Comparison of ENCODE assay signal across 1 cellular context in genomic region chr16:82582971-82583370, GRCh38.
TF ChIP-seq lines count a peak whose summit lies in the region.

No MANE protein-coding gene starts in this region.

TF ChIP-seq in H1, 55 proteins besides CTCF, POLR2A, EP300 and RAD21 (continued from another document):
- TF ChIP-seq, protein P1, sequence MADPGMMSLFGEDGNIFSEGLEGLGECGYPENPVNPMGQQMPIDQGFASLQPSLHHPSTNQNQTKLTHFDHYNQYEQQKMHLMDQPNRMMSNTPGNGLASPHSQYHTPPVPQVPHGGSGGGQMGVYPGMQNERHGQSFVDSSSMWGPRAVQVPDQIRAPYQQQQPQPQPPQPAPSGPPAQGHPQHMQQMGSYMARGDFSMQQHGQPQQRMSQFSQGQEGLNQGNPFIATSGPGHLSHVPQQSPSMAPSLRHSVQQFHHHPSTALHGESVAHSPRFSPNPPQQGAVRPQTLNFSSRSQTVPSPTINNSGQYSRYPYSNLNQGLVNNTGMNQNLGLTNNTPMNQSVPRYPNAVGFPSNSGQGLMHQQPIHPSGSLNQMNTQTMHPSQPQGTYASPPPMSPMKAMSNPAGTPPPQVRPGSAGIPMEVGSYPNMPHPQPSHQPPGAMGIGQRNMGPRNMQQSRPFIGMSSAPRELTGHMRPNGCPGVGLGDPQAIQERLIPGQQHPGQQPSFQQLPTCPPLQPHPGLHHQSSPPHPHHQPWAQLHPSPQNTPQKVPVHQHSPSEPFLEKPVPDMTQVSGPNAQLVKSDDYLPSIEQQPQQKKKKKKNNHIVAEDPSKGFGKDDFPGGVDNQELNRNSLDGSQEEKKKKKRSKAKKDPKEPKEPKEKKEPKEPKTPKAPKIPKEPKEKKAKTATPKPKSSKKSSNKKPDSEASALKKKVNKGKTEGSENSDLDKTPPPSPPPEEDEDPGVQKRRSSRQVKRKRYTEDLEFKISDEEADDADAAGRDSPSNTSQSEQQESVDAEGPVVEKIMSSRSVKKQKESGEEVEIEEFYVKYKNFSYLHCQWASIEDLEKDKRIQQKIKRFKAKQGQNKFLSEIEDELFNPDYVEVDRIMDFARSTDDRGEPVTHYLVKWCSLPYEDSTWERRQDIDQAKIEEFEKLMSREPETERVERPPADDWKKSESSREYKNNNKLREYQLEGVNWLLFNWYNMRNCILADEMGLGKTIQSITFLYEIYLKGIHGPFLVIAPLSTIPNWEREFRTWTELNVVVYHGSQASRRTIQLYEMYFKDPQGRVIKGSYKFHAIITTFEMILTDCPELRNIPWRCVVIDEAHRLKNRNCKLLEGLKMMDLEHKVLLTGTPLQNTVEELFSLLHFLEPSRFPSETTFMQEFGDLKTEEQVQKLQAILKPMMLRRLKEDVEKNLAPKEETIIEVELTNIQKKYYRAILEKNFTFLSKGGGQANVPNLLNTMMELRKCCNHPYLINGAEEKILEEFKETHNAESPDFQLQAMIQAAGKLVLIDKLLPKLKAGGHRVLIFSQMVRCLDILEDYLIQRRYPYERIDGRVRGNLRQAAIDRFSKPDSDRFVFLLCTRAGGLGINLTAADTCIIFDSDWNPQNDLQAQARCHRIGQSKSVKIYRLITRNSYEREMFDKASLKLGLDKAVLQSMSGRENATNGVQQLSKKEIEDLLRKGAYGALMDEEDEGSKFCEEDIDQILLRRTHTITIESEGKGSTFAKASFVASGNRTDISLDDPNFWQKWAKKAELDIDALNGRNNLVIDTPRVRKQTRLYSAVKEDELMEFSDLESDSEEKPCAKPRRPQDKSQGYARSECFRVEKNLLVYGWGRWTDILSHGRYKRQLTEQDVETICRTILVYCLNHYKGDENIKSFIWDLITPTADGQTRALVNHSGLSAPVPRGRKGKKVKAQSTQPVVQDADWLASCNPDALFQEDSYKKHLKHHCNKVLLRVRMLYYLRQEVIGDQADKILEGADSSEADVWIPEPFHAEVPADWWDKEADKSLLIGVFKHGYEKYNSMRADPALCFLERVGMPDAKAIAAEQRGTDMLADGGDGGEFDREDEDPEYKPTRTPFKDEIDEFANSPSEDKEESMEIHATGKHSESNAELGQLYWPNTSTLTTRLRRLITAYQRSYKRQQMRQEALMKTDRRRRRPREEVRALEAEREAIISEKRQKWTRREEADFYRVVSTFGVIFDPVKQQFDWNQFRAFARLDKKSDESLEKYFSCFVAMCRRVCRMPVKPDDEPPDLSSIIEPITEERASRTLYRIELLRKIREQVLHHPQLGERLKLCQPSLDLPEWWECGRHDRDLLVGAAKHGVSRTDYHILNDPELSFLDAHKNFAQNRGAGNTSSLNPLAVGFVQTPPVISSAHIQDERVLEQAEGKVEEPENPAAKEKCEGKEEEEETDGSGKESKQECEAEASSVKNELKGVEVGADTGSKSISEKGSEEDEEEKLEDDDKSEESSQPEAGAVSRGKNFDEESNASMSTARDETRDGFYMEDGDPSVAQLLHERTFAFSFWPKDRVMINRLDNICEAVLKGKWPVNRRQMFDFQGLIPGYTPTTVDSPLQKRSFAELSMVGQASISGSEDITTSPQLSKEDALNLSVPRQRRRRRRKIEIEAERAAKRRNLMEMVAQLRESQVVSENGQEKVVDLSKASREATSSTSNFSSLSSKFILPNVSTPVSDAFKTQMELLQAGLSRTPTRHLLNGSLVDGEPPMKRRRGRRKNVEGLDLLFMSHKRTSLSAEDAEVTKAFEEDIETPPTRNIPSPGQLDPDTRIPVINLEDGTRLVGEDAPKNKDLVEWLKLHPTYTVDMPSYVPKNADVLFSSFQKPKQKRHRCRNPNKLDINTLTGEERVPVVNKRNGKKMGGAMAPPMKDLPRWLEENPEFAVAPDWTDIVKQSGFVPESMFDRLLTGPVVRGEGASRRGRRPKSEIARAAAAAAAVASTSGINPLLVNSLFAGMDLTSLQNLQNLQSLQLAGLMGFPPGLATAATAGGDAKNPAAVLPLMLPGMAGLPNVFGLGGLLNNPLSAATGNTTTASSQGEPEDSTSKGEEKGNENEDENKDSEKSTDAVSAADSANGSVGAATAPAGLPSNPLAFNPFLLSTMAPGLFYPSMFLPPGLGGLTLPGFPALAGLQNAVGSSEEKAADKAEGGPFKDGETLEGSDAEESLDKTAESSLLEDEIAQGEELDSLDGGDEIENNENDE (IDR thresholded peaks at IDR 0.05; ENCODE audit: insufficient replicate concordance, low read length) = no peak
- TF ChIP-seq, protein P2, sequence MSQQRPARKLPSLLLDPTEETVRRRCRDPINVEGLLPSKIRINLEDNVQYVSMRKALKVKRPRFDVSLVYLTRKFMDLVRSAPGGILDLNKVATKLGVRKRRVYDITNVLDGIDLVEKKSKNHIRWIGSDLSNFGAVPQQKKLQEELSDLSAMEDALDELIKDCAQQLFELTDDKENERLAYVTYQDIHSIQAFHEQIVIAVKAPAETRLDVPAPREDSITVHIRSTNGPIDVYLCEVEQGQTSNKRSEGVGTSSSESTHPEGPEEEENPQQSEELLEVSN (IDR thresholded peaks at IDR 0.05) = no peak
- TF ChIP-seq KDM1A (IDR thresholded peaks at IDR 0.05; ENCODE audit: borderline replicate concordance, low read length) (no peak), TEAD4 (IDR thresholded peaks at IDR 0.05; ENCODE audit: low read depth, low read length) (no peak), CHD2 (IDR thresholded peaks at IDR 0.05; ENCODE audit: low read length) (no peak), BACH1 (IDR thresholded peaks at IDR 0.05; ENCODE audit: low read length) (no peak), SAP30 (IDR thresholded peaks at IDR 0.05; ENCODE audit: insufficient read depth, insufficient replicate concordance, low read length) (no peak), ASH2L (IDR thresholded peaks at IDR 0.05; ENCODE audit: low read length) (no peak), RBBP5 (IDR thresholded peaks at IDR 0.05; ENCODE audit: borderline replicate concordance, low read depth, low read length) (no peak), JUND (IDR thresholded peaks at IDR 0.05; ENCODE audit: low read length) (no peak), CBX5 (IDR thresholded peaks at IDR 0.05; ENCODE audit: low read depth, low read length) (no peak), TAF7 (optimal IDR thresholded peaks at IDR 0.05; ENCODE audit: borderline replicate concordance, low read depth, low read length) (no peak), CTBP2 (IDR thresholded peaks at IDR 0.05; ENCODE audit: borderline replicate concordance, insufficient read depth, insufficient read length, low read length) (no peak)
TF ChIP-seq in H1: peak in this region for 0.
